Comparison of ENCODE assay signal across 8 cellular contexts in the genomic region with DNA sequence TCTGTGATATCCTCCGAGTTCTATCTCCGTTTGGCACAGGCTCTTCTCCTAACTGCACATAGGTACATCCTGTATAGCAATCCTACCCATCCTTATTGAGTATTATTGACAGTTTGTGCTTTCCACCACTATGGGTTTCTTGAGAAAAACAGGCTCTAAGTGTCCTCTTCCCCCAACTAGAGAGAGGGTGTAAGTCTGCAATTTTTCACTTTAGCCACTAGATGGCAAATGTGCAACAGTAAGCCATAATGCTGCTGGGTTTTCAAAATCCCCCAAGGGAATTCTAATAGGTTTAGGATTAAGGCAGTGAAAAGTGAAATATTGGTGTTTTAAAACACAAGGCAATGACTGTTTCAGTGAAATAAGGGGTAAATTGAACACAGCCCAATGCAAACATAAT.
DNase-seq lines count a peak whose midpoint lies in the region; ATAC-seq, FAIRE-seq and TF ChIP-seq lines count a peak whose summit lies in the region.

No MANE protein-coding gene starts in this region.

- H3K27ac Mint-ChIP-seq in activated CD4-positive, alpha-beta memory T cell treated with anti-CD3 and anti-CD28 coated beads, Interleukin-2, amount 10 ng/mL, durations not matched to agents 7 days and 5 days, result no peak overlapping the region

- no peaks in the 10 kb centered on the region for H3K9me3 ChIP-seq in SK-N-SH

- TF ChIP-seq CTCF in SK-N-SH (IDR thresholded peaks at IDR 0.05), result peak; percentile 82

- no peaks in the 10 kb centered on the region for H3K79me2 ChIP-seq in SK-N-SH (ENCODE audit: insufficient read depth)

- peak; percentile 86 for ATAC-seq in GM21360 (IDR thresholded peaks at IDR 0.05; ENCODE audit: unreplicated experiment)

- 8% methylated on average over 2 of the region's 2 CpGs for WGBS in SK-N-SH (ENCODE audit: low lambda C conversion rate)

- H3K27me3 Mint-ChIP-seq in activated CD4-positive, alpha-beta memory T cell treated with anti-CD3 and anti-CD28 coated beads, Interleukin-2, amount 10 ng/mL, durations not matched to agents 7 days and 5 days, result no peaks in the 10 kb centered on the region

- no peak overlapping the region for H3K27ac ChIP-seq in SK-N-SH (ENCODE audit: low read depth in 2 of 2, low read length in 1 of 2)

- CTCF ChIA-PET in SK-N-SH (lab: Yijun Ruan, JAX), result interaction anchor here (0.9 to 1.7 kb wide), 5 partner anchors 8 to 615 kb away, joined by 3 to 9 read pairs (median 3); no protein-coding TSS in a partner anchor
- CTCF ChIA-PET in activated CD4-positive, alpha-beta memory T cell treated with anti-CD3 and anti-CD28 coated beads, Interleukin-2, amount 10 ng/mL, durations not matched to agents 7 days and 5 days (lab: Charles Lee), result no interaction called here

- POLR2A ChIA-PET in SK-N-SH (lab: Yijun Ruan, JAX), result no interaction called here
- POLR2A ChIA-PET in activated CD4-positive, alpha-beta memory T cell treated with anti-CD3 and anti-CD28 coated beads, Interleukin-2, amount 10 ng/mL, durations not matched to agents 7 days and 5 days (lab: Charles Lee), result no interaction called here

- H3K4me3 Mint-ChIP-seq in activated CD4-positive, alpha-beta memory T cell treated with anti-CD3 and anti-CD28 coated beads, Interleukin-2, amount 10 ng/mL, durations not matched to agents 7 days and 5 days, result no peak overlapping the region

- no peaks in the 10 kb centered on the region for H3K36me3 Mint-ChIP-seq in activated CD4-positive, alpha-beta memory T cell treated with anti-CD3 and anti-CD28 coated beads, Interleukin-2, amount 10 ng/mL, durations not matched to agents 7 days and 5 days (ENCODE audit: low read depth)

- H2AFZ ChIP-seq in SK-N-SH (ENCODE audit: low read depth), result no peak overlapping the region

- H3K9ac ChIP-seq in SK-N-SH, result no peak overlapping the region

- no peaks in the 10 kb centered on the region; the same call in 1 of the 2 replicates for H3K27me3 ChIP-seq in SK-N-SH (ENCODE audit: insufficient read depth)

- no peaks in the 10 kb centered on the region for H3F3A ChIP-seq in SK-N-SH (replicated peaks; ENCODE audit: insufficient read depth)

- H3K4me1 Mint-ChIP-seq in activated CD4-positive, alpha-beta memory T cell treated with anti-CD3 and anti-CD28 coated beads, Interleukin-2, amount 10 ng/mL, durations not matched to agents 7 days and 5 days, result no peaks in the 10 kb centered on the region

- H3K4me2 ChIP-seq in SK-N-SH, result no peak overlapping the region

- H3K9me2 ChIP-seq in SK-N-SH, result no peaks in the 10 kb centered on the region

- no peaks in the 10 kb centered on the region for H3K9me3 Mint-ChIP-seq in activated CD4-positive, alpha-beta memory T cell treated with anti-CD3 and anti-CD28 coated beads, Interleukin-2, amount 10 ng/mL, durations not matched to agents 7 days and 5 days

- DNase-seq in HPDE6-E6E7 (ENCODE audit: extremely low spot score), result peak; percentile 5
- DNase-seq in SK-N-SH, result peak; percentile 31
- peak; percentile 22 for DNase-seq in inferior parietal cortex (ENCODE audit: extremely low spot score)
- no peak for DNase-seq in activated T-cell treated with anti-CD3 and anti-CD28 coated beads, Interleukin-2, amount 50 U/mL, for 48 hours
- no peak for DNase-seq in activated CD4-positive, alpha-beta memory T cell treated with anti-CD3 and anti-CD28 coated beads, Interleukin-2, amount 10 ng/mL, durations not matched to agents 7 days and 5 days
- DNase-seq in activated CD4-positive, alpha-beta T cell treated with anti-CD3 and anti-CD28 coated beads, Interleukin-2, amount 50 U/mL, for 4 hours, result no peak

- H3K4me1 ChIP-seq in SK-N-SH (ENCODE audit: control insufficient read depth in 1 of 2, insufficient read depth in 2 of 2, low read depth in 1 of 2, low read length in 1 of 2), result no peaks in the 10 kb centered on the region

- H3K36me3 ChIP-seq in SK-N-SH (replicated peaks in 1 of 2; ENCODE audit: control insufficient read depth in 1 of 2, insufficient read depth in 2 of 2, low read length in 1 of 2), result no peaks in the 10 kb centered on the region

- H3K4me3 ChIP-seq in SK-N-SH (ENCODE audit: low read depth in 2 of 2, low read length in 1 of 2), result no peak overlapping the region

- peak; percentile 71 for TF ChIP-seq RAD21 in SK-N-SH (IDR thresholded peaks at IDR 0.05; ENCODE audit: low read length)

- FAIRE-seq in G401.6 (lab: Jason Lieb, UNC), result peak; percentile 36

- no peaks in the 10 kb centered on the region for H4K20me1 ChIP-seq in SK-N-SH (ENCODE audit: insufficient read depth)

- TF ChIP-seq EP300 in SK-N-SH (IDR thresholded peaks at IDR 0.05; ENCODE audit: borderline replicate concordance in 1 of 2, low read depth in 1 of 2, low read length in 1 of 2), result no peak

TF ChIP-seq in SK-N-SH, 30 proteins besides CTCF, POLR2A, EP300 and RAD21:
- TF ChIP-seq SIN3A (IDR thresholded peaks at IDR 0.05; ENCODE audit: borderline replicate concordance, low read depth, low read length) (no peak), SMC3 (IDR thresholded peaks at IDR 0.05; ENCODE audit: low read depth, low read length) (peak; percentile 51), TCF12 (IDR thresholded peaks at IDR 0.05) (no peak)
- TF ChIP-seq, protein P1, sequence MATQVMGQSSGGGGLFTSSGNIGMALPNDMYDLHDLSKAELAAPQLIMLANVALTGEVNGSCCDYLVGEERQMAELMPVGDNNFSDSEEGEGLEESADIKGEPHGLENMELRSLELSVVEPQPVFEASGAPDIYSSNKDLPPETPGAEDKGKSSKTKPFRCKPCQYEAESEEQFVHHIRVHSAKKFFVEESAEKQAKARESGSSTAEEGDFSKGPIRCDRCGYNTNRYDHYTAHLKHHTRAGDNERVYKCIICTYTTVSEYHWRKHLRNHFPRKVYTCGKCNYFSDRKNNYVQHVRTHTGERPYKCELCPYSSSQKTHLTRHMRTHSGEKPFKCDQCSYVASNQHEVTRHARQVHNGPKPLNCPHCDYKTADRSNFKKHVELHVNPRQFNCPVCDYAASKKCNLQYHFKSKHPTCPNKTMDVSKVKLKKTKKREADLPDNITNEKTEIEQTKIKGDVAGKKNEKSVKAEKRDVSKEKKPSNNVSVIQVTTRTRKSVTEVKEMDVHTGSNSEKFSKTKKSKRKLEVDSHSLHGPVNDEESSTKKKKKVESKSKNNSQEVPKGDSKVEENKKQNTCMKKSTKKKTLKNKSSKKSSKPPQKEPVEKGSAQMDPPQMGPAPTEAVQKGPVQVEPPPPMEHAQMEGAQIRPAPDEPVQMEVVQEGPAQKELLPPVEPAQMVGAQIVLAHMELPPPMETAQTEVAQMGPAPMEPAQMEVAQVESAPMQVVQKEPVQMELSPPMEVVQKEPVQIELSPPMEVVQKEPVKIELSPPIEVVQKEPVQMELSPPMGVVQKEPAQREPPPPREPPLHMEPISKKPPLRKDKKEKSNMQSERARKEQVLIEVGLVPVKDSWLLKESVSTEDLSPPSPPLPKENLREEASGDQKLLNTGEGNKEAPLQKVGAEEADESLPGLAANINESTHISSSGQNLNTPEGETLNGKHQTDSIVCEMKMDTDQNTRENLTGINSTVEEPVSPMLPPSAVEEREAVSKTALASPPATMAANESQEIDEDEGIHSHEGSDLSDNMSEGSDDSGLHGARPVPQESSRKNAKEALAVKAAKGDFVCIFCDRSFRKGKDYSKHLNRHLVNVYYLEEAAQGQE (IDR thresholded peaks at IDR 0.05; ENCODE audit: low read depth, low read length), result no peak

Comparison
In these comparisons a context has a peak if more than half of its experiments do, and no peak if none do; other contexts are left out.
1. DNase-seq: peak in HPDE6-E6E7 (single experiment), SK-N-SH (single experiment) and inferior parietal cortex (single experiment); none in activated T-cell treated with anti-CD3 and anti-CD28 coated beads, Interleukin-2, amount 50 U/mL, for 48 hours (0 of 2), activated CD4-positive, alpha-beta memory T cell treated with anti-CD3 and anti-CD28 coated beads, Interleukin-2, amount 10 ng/mL, durations not matched to agents 7 days and 5 days (single experiment) and activated CD4-positive, alpha-beta T cell treated with anti-CD3 and anti-CD28 coated beads, Interleukin-2, amount 50 U/mL, for 4 hours (0 of 2).